In genomic region chr2:191635333-191636234, GRCh38 we compare ENCODE assay signal across 9 cellular contexts. TPM values are rescaled to one million over a fixed set of nuclear protein-coding genes. Genes with fewer than 3 reads are reported as not detected.
DNase-seq lines count a peak whose midpoint lies in the region; ATAC-seq and TF ChIP-seq lines count a peak whose summit lies in the region.
"Had no signal": no experiment of that assay in that cellular context is flagged by ENCODE, and none has a peak within 500 bp of the region (broad histone marks: within the 10 kb centered on the region; RNA-seq: fewer than 3 reads in every experiment).

No MANE protein-coding gene starts in this region.

- DNase-seq in activated CD4-positive, alpha-beta T cell treated with anti-CD3 and anti-CD28 coated beads for 48 hours: peak; percentile 34
- DNase-seq in activated CD4-positive, alpha-beta T cell treated with anti-CD3 and anti-CD28 coated beads, Interleukin-2, amount 50 U/mL, for 4 hours: no peak
- peak; percentile 72 to 97 for DNase-seq in SJSA1 (ENCODE audit: low read depth in 1 of 2, low spot score in 2 of 2)
- peak; percentile 96 for DNase-seq in renal cortical epithelial cell (ENCODE audit: low read depth)
- DNase-seq in NCI-H2081 (lab: John Stamatoyannopoulos, UW): no peak
- no peak for DNase-seq in NCI-H146 (lab: John Stamatoyannopoulos, UW)

- H3K4me3 ChIP-seq in SJSA1 (no peak overlapping the region), gastroesophageal sphincter (no peak overlapping the region)
- H3K4me3 ChIP-seq: BLaER1 had no signal

- TF ChIP-seq POLR2A in gastroesophageal sphincter (IDR thresholded peaks at IDR 0.05): no peak

- TF ChIP-seq EP300 in gastroesophageal sphincter (IDR thresholded peaks at IDR 0.05): no peak

- H3K36me3 ChIP-seq in SJSA1: no peaks in the 10 kb centered on the region
- H3K36me3 ChIP-seq in gastroesophageal sphincter: no peaks in the 10 kb centered on the region
- H3K36me3 ChIP-seq: BLaER1 had no signal

- 74 to 80% methylated on average over 5 of the region's 5 CpGs for WGBS in gastroesophageal sphincter (ENCODE audit: low coverage in 1 of 2), 2 donors

- no peak for TF ChIP-seq CTCF in gastroesophageal sphincter (IDR thresholded peaks at IDR 0.05)

- H3K9me3 ChIP-seq in SJSA1 (replicated peaks) (no peaks in the 10 kb centered on the region), gastroesophageal sphincter (no peaks in the 10 kb centered on the region)
- H3K9me3 ChIP-seq: BLaER1 had no signal

- no peaks in the 10 kb centered on the region for H3K27me3 ChIP-seq in SJSA1 (replicated peaks)
- no peaks in the 10 kb centered on the region for H3K27me3 ChIP-seq in gastroesophageal sphincter
- H3K27me3 ChIP-seq: BLaER1 had no signal

- H3K4me1 ChIP-seq in SJSA1 (replicated peaks) (peaks cover 71% of the 10 kb centered on the region), gastroesophageal sphincter (no peaks in the 10 kb centered on the region)
- H3K4me1 ChIP-seq: BLaER1 had no signal

- H3K27ac ChIP-seq in SJSA1 (peak overlapping the region; percentile 99), gastroesophageal sphincter (no peak overlapping the region)
- H3K27ac ChIP-seq: BLaER1 had no signal

- ATAC-seq in HG02763 (IDR thresholded peaks at IDR 0.05; ENCODE audit: unreplicated experiment) (peak; percentile 82), gastroesophageal sphincter (no peak)

RNA-seq across cellular contexts. Expression of gene NABP1, which starts 42.4 kb away (rescaled TPM):
- 43.9 and 73.8 TPM in 2 replicates for total RNA-seq in SJSA1 (2014; rRNA removed; shearing (Covaris generic))
- total RNA-seq in renal cortical epithelial cell: 123 and 179 TPM in 2 replicates
- 10 to 100 TPM in 2 of 4 donors, 1 to 10 TPM in 2; 2.8 to 30.7 (median 7.9) TPM for total RNA-seq in gastroesophageal sphincter

Comparison
In these comparisons a context has a peak if more than half of its experiments do, and no peak if none do; other contexts are left out.
1. DNase-seq: peak in activated CD4-positive, alpha-beta T cell treated with anti-CD3 and anti-CD28 coated beads for 48 hours (single experiment), SJSA1 (2 of 2) and renal cortical epithelial cell (single experiment); none in activated CD4-positive, alpha-beta T cell treated with anti-CD3 and anti-CD28 coated beads, Interleukin-2, amount 50 U/mL, for 4 hours (0 of 2), NCI-H2081 (0 of 2) and NCI-H146 (single experiment).